ENCODE assay signal across 14 cellular contexts in genomic region chr3:47394867-47395266, GRCh38. TPM values are rescaled to one million over a fixed set of nuclear protein-coding genes. Genes with fewer than 3 reads are reported as not detected.
DNase-seq lines count a peak whose midpoint lies in the region; ATAC-seq and TF ChIP-seq lines count a peak whose summit lies in the region.
"Had no signal": no experiment of that assay in that cellular context is flagged by ENCODE, and none has a peak within 500 bp of the region (broad histone marks: within the 10 kb centered on the region; RNA-seq: fewer than 3 reads in every experiment).

No MANE protein-coding gene starts in this region.

- peak overlapping the region; percentile 61 for H3K27ac Mint-ChIP-seq in CD4-positive, alpha-beta T cell
- H3K27ac Mint-ChIP-seq in endothelial cell (ENCODE audit: unreplicated experiment) (peak overlapping the region; percentile 48), nephron progenitor cell (peak overlapping the region; percentile 21)

- H3K27me3 ChIP-seq in CD4-positive, alpha-beta T cell (ENCODE audit: control insufficient read depth, insufficient read depth, low read length) = no peaks in the 10 kb centered on the region
- H3K27me3 ChIP-seq in left lung = no peaks in the 10 kb centered on the region
- H3K27me3 ChIP-seq: BLaER1 treated with 17β-estradiol and CSF1 and Interleukin-3, amounts not matched to agents 10 nM and 100 nM had no signal

- H3K9me3 Mint-ChIP-seq in CD4-positive, alpha-beta T cell = no peaks in the 10 kb centered on the region
- no peaks in the 10 kb centered on the region for H3K9me3 Mint-ChIP-seq in endothelial cell (ENCODE audit: unreplicated experiment)
- no peaks in the 10 kb centered on the region for H3K9me3 Mint-ChIP-seq in nephron progenitor cell

- H3K36me3 ChIP-seq in left lung = peaks cover 0 to 31% of the 10 kb centered on the region in 2 donors

- no peak for TF ChIP-seq CTCF in CD4-positive, alpha-beta T cell (IDR thresholded peaks at IDR 0.05)
- TF ChIP-seq CTCF in endothelial cell (IDR thresholded peaks at IDR 0.05; ENCODE audit: unreplicated experiment) (no peak), nephron progenitor cell (IDR thresholded peaks at IDR 0.05) (no peak), left lung (IDR thresholded peaks at IDR 0.05) (no peak)

- no peak for ATAC-seq in CD4-positive, alpha-beta T cell (ENCODE audit: poor library complexity)
- no peak for ATAC-seq in GM21423 (IDR thresholded peaks at IDR 0.05; ENCODE audit: unreplicated experiment)
- ATAC-seq in left lung = no peak
- no peak for ATAC-seq in HG03469 (IDR thresholded peaks at IDR 0.05; ENCODE audit: unreplicated experiment)
- no peak for ATAC-seq in HG03460 (IDR thresholded peaks at IDR 0.05; ENCODE audit: unreplicated experiment)
- ATAC-seq: GM12878; stimulated activated naive CD8-positive, alpha-beta T cell treated with anti-CD3 and anti-CD28 coated beads, Interleukin-15, Interleukin-2, amounts not matched to agents 100 U/mL and 50 U/mL, for 24 hours had no signal

- CTCF ChIA-PET in CD4-positive, alpha-beta T cell (lab: Charles Lee) = no interaction called here

- no peak overlapping the region for H3K4me3 ChIP-seq in left lung
- H3K4me3 ChIP-seq: BLaER1 treated with 17β-estradiol and CSF1 and Interleukin-3, amounts not matched to agents 10 nM and 100 nM; GM12878 had no signal

- no peaks in the 10 kb centered on the region for H3K27me3 Mint-ChIP-seq in CD4-positive, alpha-beta T cell
- H3K27me3 Mint-ChIP-seq in endothelial cell (ENCODE audit: unreplicated experiment) (peaks cover 3% of the 10 kb centered on the region), nephron progenitor cell (ENCODE audit: low read depth, poor library complexity) (no peaks in the 10 kb centered on the region)

- no peak overlapping the region for H3K27ac ChIP-seq in CD4-positive, alpha-beta T cell (ENCODE audit: low read depth, low read length)
- H3K27ac ChIP-seq in left lung = peak overlapping the region in 1 of 2 donors; percentile 8
- H3K27ac ChIP-seq: BLaER1 treated with 17β-estradiol and CSF1 and Interleukin-3, amounts not matched to agents 10 nM and 100 nM had no signal

- no peaks in the 10 kb centered on the region for H3K9me3 ChIP-seq in CD4-positive, alpha-beta T cell (ENCODE audit: control insufficient read depth, low read length)
- H3K9me3 ChIP-seq in left lung = no peaks in the 10 kb centered on the region
- H3K9me3 ChIP-seq: BLaER1 treated with 17β-estradiol and CSF1 and Interleukin-3, amounts not matched to agents 10 nM and 100 nM had no signal

- no peak overlapping the region for H3K4me3 Mint-ChIP-seq in CD4-positive, alpha-beta T cell
- no peak overlapping the region for H3K4me3 Mint-ChIP-seq in endothelial cell (ENCODE audit: unreplicated experiment)
- no peak overlapping the region for H3K4me3 Mint-ChIP-seq in nephron progenitor cell

- peaks cover 37% of the 10 kb centered on the region for H3K4me1 Mint-ChIP-seq in CD4-positive, alpha-beta T cell (ENCODE audit: low read depth)
- H3K4me1 Mint-ChIP-seq in endothelial cell (ENCODE audit: unreplicated experiment) = peaks cover 9% of the 10 kb centered on the region
- peaks cover 52% of the 10 kb centered on the region for H3K4me1 Mint-ChIP-seq in nephron progenitor cell

- peaks cover 39% of the 10 kb centered on the region for H3K36me3 Mint-ChIP-seq in CD4-positive, alpha-beta T cell (ENCODE audit: low read depth)
- peaks cover 6% of the 10 kb centered on the region for H3K36me3 Mint-ChIP-seq in endothelial cell (ENCODE audit: low read depth, unreplicated experiment)
- peaks cover 6% of the 10 kb centered on the region for H3K36me3 Mint-ChIP-seq in nephron progenitor cell (ENCODE audit: low read depth)

- POLR2A ChIA-PET in CD4-positive, alpha-beta T cell (lab: Charles Lee) = no interaction called here

- no peak for DNase-seq in CD4-positive, alpha-beta T cell
- DNase-seq in NCI-H524 (lab: John Stamatoyannopoulos, UW) = peak; percentile 68 to 89
- no peak for DNase-seq in endothelial cell (ENCODE audit: low spot score)
- no peak for DNase-seq in nephron progenitor cell
- no peak for DNase-seq in left lung
- DNase-seq: activated CD4-positive, alpha-beta T cell treated with anti-CD3 and anti-CD28 coated beads for 48 hours; mammary epithelial cell; stimulated activated CD4-positive, alpha-beta T cell treated with anti-CD3 and anti-CD28 coated beads, Interleukin-15, amount 100 ng/mL, for 24 hours; stimulated activated naive CD8-positive, alpha-beta T cell treated with anti-CD3 and anti-CD28 coated beads, Interleukin-15, Interleukin-2, amounts not matched to agents 100 U/mL and 50 U/mL, for 24 hours had no signal

- intact Hi-C loops in CD4-positive, alpha-beta T cell (cut with DNase I, micrococcal nuclease) = no loop called here
- intact Hi-C loops in left lung (cut with DNase I) = no loop called here

- H3K4me1 ChIP-seq in left lung = peaks cover 4 to 32% of the 10 kb centered on the region in 2 donors

RNA-seq across cellular contexts. Expression of gene PTPN23, which starts 14.0 kb away (rescaled TPM):
- 10 to 100 TPM; 27.3 to 35.7 TPM for total RNA-seq in CD4-positive, alpha-beta T cell
- total RNA-seq in endothelial cell (ENCODE audit: unreplicated experiment) (47.8 TPM), left lung (10 to 100 TPM; 42.1 to 53.5 TPM)

Comparison
In these comparisons a context has a peak if more than half of its experiments do, and no peak if none do; other contexts are left out.
1. DNase-seq: peak in NCI-H524 (2 of 2); none in CD4-positive, alpha-beta T cell (0 of 10), endothelial cell (single experiment), nephron progenitor cell (single experiment) and left lung (0 of 2).
2. Peak in every context shown above with its lines, with median percentiles within 50 percentile points of each other: H3K27ac Mint-ChIP-seq.